ENCODE assay signal across 21 cellular contexts in the genomic region with DNA sequence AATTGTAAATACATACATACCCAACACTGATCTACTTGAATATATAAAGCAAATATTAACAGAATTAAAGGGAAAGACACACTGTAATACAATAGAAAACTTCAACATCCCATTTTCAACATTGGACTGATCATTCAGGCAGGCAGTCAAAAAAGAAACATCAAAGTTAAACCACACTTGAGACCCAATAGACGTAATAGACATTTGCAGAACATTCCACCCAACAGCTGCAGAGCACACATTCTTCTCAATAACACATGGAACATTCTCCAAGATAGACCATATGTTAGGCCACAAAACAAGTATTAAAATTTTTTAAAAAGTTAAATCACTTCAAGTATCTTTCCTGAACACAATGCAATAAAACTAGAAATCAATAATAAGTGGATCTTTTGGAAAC.
"Had no signal": no experiment of that assay in that cellular context is flagged by ENCODE, and none has a peak within 500 bp of the region (broad histone marks: within the 10 kb centered on the region; RNA-seq: fewer than 3 reads in every experiment).

No MANE protein-coding gene starts in this region.

- H3K36me3 ChIP-seq: colonic mucosa, thoracic aorta, tibial nerve, upper lobe of left lung had no signal

- DNase-seq: caudate nucleus; colonic mucosa; effector CD8-positive, alpha-beta T cell; endodermal cell; hypothalamus; kidney; mesenchymal stem cell; mucosa of descending colon; naive thymus-derived CD8-positive, alpha-beta T cell; nephron progenitor cell; nucleus accumbens; posterior cingulate gyrus; psoas muscle; right cardiac atrium; small intestine; stimulated activated CD4-positive, alpha-beta T cell treated with anti-CD3 and anti-CD28 coated beads, Interleukin-15, amount 100 ng/mL, for 24 hours; stimulated activated CD4-positive, alpha-beta T cell treated with anti-CD3 and anti-CD28 coated beads, Interleukin-2, amount 100 ng/mL, for 48 hours; stimulated activated naive B cell treated with anti-CD40 and anti-IgM and Interleukin-4, amounts not matched to agents 10 μg/mL and 1 μg/mL and 100 μg/mL, for 72 hours; upper lobe of left lung had no signal

- H3K4me1 ChIP-seq: colonic mucosa, psoas muscle, tibial nerve, upper lobe of left lung had no signal

- H3K27ac ChIP-seq: colonic mucosa, psoas muscle, thoracic aorta, tibial nerve, upper lobe of left lung had no signal

- H3K4me3 ChIP-seq: colonic mucosa, mucosa of descending colon, psoas muscle, thoracic aorta, tibial nerve, upper lobe of left lung had no signal

- H3K27me3 ChIP-seq: colonic mucosa, tibial nerve, upper lobe of left lung had no signal

- H3K9me3 ChIP-seq: colonic mucosa had no signal
